In the genomic region with DNA sequence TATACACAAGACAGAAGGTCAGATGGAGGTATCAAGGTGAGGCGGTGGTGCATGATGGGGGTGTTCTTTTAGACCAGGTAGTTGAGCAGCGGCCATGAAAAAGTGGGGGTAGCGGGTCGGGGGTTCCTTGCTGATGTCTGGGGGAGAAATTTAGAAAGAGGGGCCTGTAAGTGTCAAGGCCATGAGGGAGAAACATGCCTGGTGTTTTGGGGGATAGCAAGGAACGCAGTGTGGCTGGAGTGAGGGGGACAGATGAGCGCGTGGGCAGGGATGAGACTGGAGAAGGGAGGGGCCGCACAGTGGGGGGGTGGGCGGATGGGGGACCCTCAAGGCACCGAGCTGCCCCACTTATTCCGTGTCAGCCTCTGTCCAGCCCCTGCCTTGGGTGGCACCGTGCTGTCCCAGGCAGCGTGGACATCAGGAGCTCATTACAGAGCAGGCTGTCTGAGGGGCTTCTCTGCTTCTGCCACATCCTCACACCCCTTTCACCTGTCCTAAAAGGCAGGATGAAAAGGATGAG, we compare ENCODE assay signal across 23 cellular contexts.
"Had no signal": no experiment of that assay in that cellular context is flagged by ENCODE, and none has a peak within 500 bp of the region (broad histone marks: within the 10 kb centered on the region; RNA-seq: fewer than 3 reads in every experiment).

No MANE protein-coding gene starts in this region.

- H3K4me1 ChIP-seq: gastrocnemius medialis had no signal

- ATAC-seq: activated naive CD8-positive, alpha-beta T cell treated with anti-CD3 and anti-CD28 coated beads, Interleukin-2, amount 50 U/mL, for 24 hours; activated T-cell treated with anti-CD3 and anti-CD28 coated beads, Interleukin-2, amount 50 U/mL, for 4 hours; body of pancreas; effector memory CD8-positive, alpha-beta T cell; gastrocnemius medialis; left colon; naive thymus-derived CD4-positive, alpha-beta T cell; stimulated activated memory B cell treated with anti-CD40 and anti-IgM and Interleukin-4, amounts not matched to agents 10 μg/mL and 1 μg/mL and 100 μg/mL, for 72 hours had no signal

- DNase-seq: activated CD4-positive, alpha-beta T cell treated with anti-CD3 and anti-CD28 coated beads for 4 hours; activated CD4-positive, alpha-beta T cell treated with anti-CD3 and anti-CD28 coated beads, Interleukin-2, amount 50 U/mL, for 48 hours; activated CD4-positive, CD25-positive, alpha-beta regulatory T cell; activated CD8-positive, alpha-beta memory T cell treated with anti-CD3 and anti-CD28 coated beads, Interleukin-2, amount 50 U/mL, for 48 hours; activated naive CD4-positive, alpha-beta T cell treated with anti-CD3 and anti-CD28 coated beads, Interleukin-2, amount 50 U/mL, for 16 hours; activated naive CD8-positive, alpha-beta T cell treated with anti-CD3 and anti-CD28 coated beads, Interleukin-2, amount 50 U/mL, for 24 hours; activated T-cell treated with anti-CD3 and anti-CD28 coated beads, Interleukin-2, amount 50 U/mL, for 4 hours; body of pancreas; central memory CD4-positive, alpha-beta T cell; dorsolateral prefrontal cortex; effector memory CD8-positive, alpha-beta T cell; gastrocnemius medialis; left colon; naive thymus-derived CD4-positive, alpha-beta T cell; stomach; T1000 had no signal

- H3K36me3 ChIP-seq: esophagus muscularis mucosa, gastrocnemius medialis, prostate gland, right atrium auricular region, stomach, suprapubic skin, tibial nerve, vagina had no signal

- H3K27me3 ChIP-seq: body of pancreas, dorsolateral prefrontal cortex, esophagus muscularis mucosa, gastrocnemius medialis, right atrium auricular region, stomach, suprapubic skin, tibial nerve, vagina had no signal

- H3K9me3 ChIP-seq: body of pancreas, esophagus muscularis mucosa, gastrocnemius medialis, prostate gland, right atrium auricular region, stomach, suprapubic skin, tibial nerve, vagina had no signal

- H3K27ac ChIP-seq: body of pancreas, dorsolateral prefrontal cortex, gastrocnemius medialis, prostate gland, right atrium auricular region, stomach, suprapubic skin, vagina had no signal

- H3K4me3 ChIP-seq: body of pancreas, dorsolateral prefrontal cortex, esophagus muscularis mucosa, gastrocnemius medialis, prostate gland, right atrium auricular region, stomach, suprapubic skin, tibial nerve, vagina had no signal
